In genomic region chr20:19661717-19662637, GRCh38 we compare ENCODE assay signal across 8 cellular contexts.
DNase-seq lines count a peak whose midpoint lies in the region; ATAC-seq, FAIRE-seq and TF ChIP-seq lines count a peak whose summit lies in the region.

No MANE protein-coding gene starts in this region.

- no peaks in the 10 kb centered on the region for H3K79me2 ChIP-seq in Karpas-422 (ENCODE audit: low read length)
- H3K79me2 ChIP-seq in OCI-LY7 (ENCODE audit: insufficient read depth, low read depth, low read length): no peaks in the 10 kb centered on the region

- no peaks in the 10 kb centered on the region for H3K9me2 ChIP-seq in Karpas-422 (replicated peaks; ENCODE audit: insufficient read depth, low read length)
- no peaks in the 10 kb centered on the region for H3K9me2 ChIP-seq in OCI-LY7 (ENCODE audit: insufficient read depth, low read length)

- 32% methylated on average over 19 of the region's 19 CpGs for WGBS in A549 (ENCODE audit: missing lambda C conversion rate)
- WGBS in ovary, 3 donors: 33 to 40% (median 34%) methylated on average over 19 of the region's 19 CpGs

- H3K4me3 ChIP-seq in A549 (no peak overlapping the region), GM12875 (ENCODE audit: low read depth, low read length) (no peak overlapping the region), Karpas-422 (ENCODE audit: low read length) (no peak overlapping the region), OCI-LY7 (ENCODE audit: low read depth, low read length, poor library complexity, severe bottlenecking) (no peak overlapping the region), ovary (no peak overlapping the region)

- intact Hi-C loops in OCI-LY7 (cut with micrococcal nuclease; ENCODE audit: unreplicated experiment): loop anchor here (1.0 to 10.0 kb wide), 3 partner anchors 34 to 1027 kb away; no protein-coding TSS in a partner anchor
- intact Hi-C loops in activated T-helper 1 cell treated with anti-CD3 and anti-CD28 coated beads, Interleukin-12 subunit alpha, Interleukin-12 subunit beta, Interleukin-2, Interleukin-4 antibody, amounts not matched to agents 30 ng/mL and 10 ng/mL and 1 ng/mL, durations not matched to agents 14 hours and 24 hours and 36 hours (cut with micrococcal nuclease): loop anchor here (1.0 to 5.0 kb wide), 4 partner anchors 34 to 1249 kb away; no protein-coding TSS in a partner anchor
- intact Hi-C loops in ovary (cut with DNase I): loop anchor here (2.0 to 10.0 kb wide), 7 partner anchors 71 to 1027 kb away; partner anchors contain the start of gene SLC24A3 (in 1 of the 4)

- H3K4me2 ChIP-seq in A549 (no peak overlapping the region), Karpas-422 (ENCODE audit: low read depth, low read length, poor library complexity, severe bottlenecking) (no peak overlapping the region), OCI-LY7 (ENCODE audit: low read length) (no peak overlapping the region)

- H3K27ac Mint-ChIP-seq in activated T-helper 1 cell treated with anti-CD3 and anti-CD28 coated beads, Interleukin-12 subunit alpha, Interleukin-12 subunit beta, Interleukin-2, Interleukin-4 antibody, amounts not matched to agents 30 ng/mL and 10 ng/mL and 1 ng/mL, durations not matched to agents 14 hours and 24 hours and 36 hours: no peak overlapping the region

- peak; percentile 97 for TF ChIP-seq CTCF in A549 (IDR thresholded peaks at IDR 0.05)
- peak; percentile 92 for TF ChIP-seq CTCF in GM12875 (IDR thresholded peaks at IDR 0.05; ENCODE audit: borderline replicate concordance, insufficient read depth, low read depth, low read length)
- peak; percentile 95 for TF ChIP-seq CTCF in OCI-LY7 (conservative IDR thresholded peaks at IDR 0.05; ENCODE audit: low read length)
- TF ChIP-seq CTCF in ovary (IDR thresholded peaks at IDR 0.05): peak; percentile 84 to 96 (median 94)

- POLR2A ChIA-PET in A549 (lab: Yijun Ruan, JAX): no interaction called here
- POLR2A ChIA-PET in OCI-LY7 (lab: Charles Lee): interaction anchor here (0.6 to 1.8 kb wide), 2 partner anchors 32 to 79 kb away, joined by 3 to 4 read pairs; no protein-coding TSS in a partner anchor

- TF ChIP-seq EP300 in A549 (IDR thresholded peaks at IDR 0.05): no peak
- TF ChIP-seq EP300 in ovary (IDR thresholded peaks at IDR 0.05): no peak

- no peak overlapping the region for H3K4me3 Mint-ChIP-seq in activated T-helper 1 cell treated with anti-CD3 and anti-CD28 coated beads, Interleukin-12 subunit alpha, Interleukin-12 subunit beta, Interleukin-2, Interleukin-4 antibody, amounts not matched to agents 30 ng/mL and 10 ng/mL and 1 ng/mL, durations not matched to agents 14 hours and 24 hours and 36 hours

- FAIRE-seq in A549 (lab: Jason Lieb, UNC): peak; percentile 95

- H3K27me3 ChIP-seq in Karpas-422 (ENCODE audit: low read length) (no peaks in the 10 kb centered on the region), ovary (no peaks in the 10 kb centered on the region)

- CTCF ChIA-PET in A549 (lab: Yijun Ruan, JAX) (interaction anchor here (0.5 to 7.5 kb wide), 65 partner anchors 10 to 1380 kb away, joined by 3 to 74 read pairs (median 3); partner anchors contain the start of genes CFAP61 and CRNKL1), OCI-LY7 (lab: Charles Lee; ENCODE audit: unreplicated experiment) (no interaction called here)

- H3K4me1 ChIP-seq in A549: no peaks in the 10 kb centered on the region
- H3K4me1 ChIP-seq in Karpas-422 (ENCODE audit: low read length): peaks cover 26% of the 10 kb centered on the region
- H3K4me1 ChIP-seq in OCI-LY7 (ENCODE audit: insufficient read depth, low read length, poor library complexity, severe bottlenecking): no peaks in the 10 kb centered on the region
- peaks cover 2% of the 10 kb centered on the region for H3K4me1 ChIP-seq in ovary (ENCODE audit: insufficient read depth)

- H3K36me3 Mint-ChIP-seq in activated T-helper 1 cell treated with anti-CD3 and anti-CD28 coated beads, Interleukin-12 subunit alpha, Interleukin-12 subunit beta, Interleukin-2, Interleukin-4 antibody, amounts not matched to agents 30 ng/mL and 10 ng/mL and 1 ng/mL, durations not matched to agents 14 hours and 24 hours and 36 hours (ENCODE audit: low read depth): no peaks in the 10 kb centered on the region

- no peaks in the 10 kb centered on the region for H3K9me3 Mint-ChIP-seq in activated T-helper 1 cell treated with anti-CD3 and anti-CD28 coated beads, Interleukin-12 subunit alpha, Interleukin-12 subunit beta, Interleukin-2, Interleukin-4 antibody, amounts not matched to agents 30 ng/mL and 10 ng/mL and 1 ng/mL, durations not matched to agents 14 hours and 24 hours and 36 hours

- H3K4me1 Mint-ChIP-seq in activated T-helper 1 cell treated with anti-CD3 and anti-CD28 coated beads, Interleukin-12 subunit alpha, Interleukin-12 subunit beta, Interleukin-2, Interleukin-4 antibody, amounts not matched to agents 30 ng/mL and 10 ng/mL and 1 ng/mL, durations not matched to agents 14 hours and 24 hours and 36 hours (ENCODE audit: low read depth): no peaks in the 10 kb centered on the region

- no peak for TF ChIP-seq POLR2A in A549 (IDR thresholded peaks at IDR 0.05; ENCODE audit: low read length)
- TF ChIP-seq POLR2A in ovary (IDR thresholded peaks at IDR 0.05): peak; percentile 7

- peaks cover 3% of the 10 kb centered on the region for H3K27me3 Mint-ChIP-seq in activated T-helper 1 cell treated with anti-CD3 and anti-CD28 coated beads, Interleukin-12 subunit alpha, Interleukin-12 subunit beta, Interleukin-2, Interleukin-4 antibody, amounts not matched to agents 30 ng/mL and 10 ng/mL and 1 ng/mL, durations not matched to agents 14 hours and 24 hours and 36 hours (ENCODE audit: insufficient read depth)

- peak; percentile 75 to 90 for ATAC-seq in A549
- ATAC-seq in HG02981 (IDR thresholded peaks at IDR 0.05; ENCODE audit: unreplicated experiment): no peak

- BruUV-seq in OCI-LY7 (replicated peaks; lab: Mats Ljungman, UMichigan): no TSS peak

- H3K27ac ChIP-seq in A549 (no peak overlapping the region), Karpas-422 (ENCODE audit: low read length) (no peak overlapping the region), OCI-LY7 (ENCODE audit: low read depth, low read length, poor library complexity, severe bottlenecking) (no peak overlapping the region), ovary (peak overlapping the region in 1 of 2 donors; percentile 3)

- no peaks in the 10 kb centered on the region for H3K9me3 ChIP-seq in A549
- H3K9me3 ChIP-seq in Karpas-422 (ENCODE audit: low read length): no peaks in the 10 kb centered on the region
- H3K9me3 ChIP-seq in OCI-LY7 (ENCODE audit: low read length): no peaks in the 10 kb centered on the region
- H3K9me3 ChIP-seq in ovary: no peaks in the 10 kb centered on the region

- no peaks in the 10 kb centered on the region for H3K36me3 ChIP-seq in Karpas-422 (ENCODE audit: insufficient read depth, low read length)
- no peaks in the 10 kb centered on the region for H3K36me3 ChIP-seq in OCI-LY7 (ENCODE audit: insufficient read depth, low read length)
- no peaks in the 10 kb centered on the region for H3K36me3 ChIP-seq in ovary

- peak; percentile 55 to 79 for DNase-seq in A549 (ENCODE audit: low read depth in 1 of 2, low spot score in 1 of 2)
- peak; percentile 88 for DNase-seq in Karpas-422
- DNase-seq in OCI-LY7 (ENCODE audit: low spot score): peak; percentile 63
- DNase-seq in activated T-helper 1 cell treated with anti-CD3 and anti-CD28 coated beads, Interleukin-12 subunit alpha, Interleukin-12 subunit beta, Interleukin-2, Interleukin-4 antibody, amounts not matched to agents 30 ng/mL and 10 ng/mL and 1 ng/mL, durations not matched to agents 14 hours and 24 hours and 36 hours (ENCODE audit: low spot score): peak; percentile 11
- peak; percentile 68 for DNase-seq in glomerular visceral epithelial cell (ENCODE audit: extremely low spot score)
- peak; percentile 50 to 80 (median 74) for DNase-seq in ovary

- no peak overlapping the region for H3K9ac ChIP-seq in Karpas-422 (ENCODE audit: low read length)

- no peak overlapping the region for H2AFZ ChIP-seq in Karpas-422 (ENCODE audit: low read length)
- no peak overlapping the region for H2AFZ ChIP-seq in OCI-LY7 (ENCODE audit: low read length)

- H4K20me1 ChIP-seq in Karpas-422 (ENCODE audit: insufficient read depth, low read depth, low read length): no peaks in the 10 kb centered on the region
- no peaks in the 10 kb centered on the region for H4K20me1 ChIP-seq in OCI-LY7 (ENCODE audit: insufficient read depth, low read length)

- TF ChIP-seq RAD21 in A549 (conservative IDR thresholded peaks at IDR 0.05 in 1 of 2, IDR thresholded peaks at IDR 0.05 in 1 of 2): peak; percentile 96 to 99

TF ChIP-seq in A549, 52 proteins besides CTCF, POLR2A, EP300 and RAD21:
- TF ChIP-seq NPAS2 (CRISPR knock-in tag; IDR thresholded peaks at IDR 0.05; ENCODE audit: borderline replicate concordance) (no peak), SMC3 (IDR thresholded peaks at IDR 0.05) (peak; percentile 84)

Comparison
In these comparisons a context has a peak if more than half of its experiments do, and no peak if none do; other contexts are left out.
1. DNase-seq: peak in every context shown above with its lines; median percentile 88 in Karpas-422; 74 in ovary; 68 in glomerular visceral epithelial cell; 67 in A549; 63 in OCI-LY7; 11 in activated T-helper 1 cell treated with anti-CD3 and anti-CD28 coated beads, Interleukin-12 subunit alpha, Interleukin-12 subunit beta, Interleukin-2, Interleukin-4 antibody, amounts not matched to agents 30 ng/mL and 10 ng/mL and 1 ng/mL, durations not matched to agents 14 hours and 24 hours and 36 hours.